In genomic region chr10:35813219-35813618, GRCh38 we compare ENCODE assay signal across 17 cellular contexts.
DNase-seq lines count a peak whose midpoint lies in the region; ATAC-seq and TF ChIP-seq lines count a peak whose summit lies in the region.
"Had no signal": no experiment of that assay in that cellular context is flagged by ENCODE, and none has a peak within 500 bp of the region (broad histone marks: within the 10 kb centered on the region; RNA-seq: fewer than 3 reads in every experiment).

No MANE protein-coding gene starts in this region.

- H3K4me3 ChIP-seq in PC-3 (ENCODE audit: low read length): no peak overlapping the region
- no peak overlapping the region for H3K4me3 ChIP-seq in trophoblast cell (ENCODE audit: low read depth, low read length)
- H3K4me3 ChIP-seq in ovary: no peak overlapping the region
- H3K4me3 ChIP-seq: BLaER1, HAP-1 had no signal

- CTCF ChIA-PET in PC-3 (lab: Charles Lee): no interaction called here

- BruUV-seq in PC-3 (replicated peaks; lab: Mats Ljungman, UMichigan): no TSS peak

- no peak overlapping the region for H3K23ac ChIP-seq in trophoblast cell (ENCODE audit: low read length)

- no peak overlapping the region for H3K14ac ChIP-seq in trophoblast cell (ENCODE audit: low read length)

- H4K91ac ChIP-seq in trophoblast cell (ENCODE audit: low read depth, low read length): no peak overlapping the region

- H3K4ac ChIP-seq in trophoblast cell (ENCODE audit: low read depth, low read length): no peak overlapping the region

- H3K79me2 ChIP-seq in PC-3 (ENCODE audit: low read length) (no peaks in the 10 kb centered on the region), trophoblast cell (ENCODE audit: control insufficient read depth, insufficient read depth, low read length, poor library complexity) (no peaks in the 10 kb centered on the region)

- no peaks in the 10 kb centered on the region for H3K4me1 ChIP-seq in PC-3 (ENCODE audit: insufficient read depth, low read length)
- H3K4me1 ChIP-seq in foreskin keratinocyte: no peaks in the 10 kb centered on the region
- H3K4me1 ChIP-seq in trophoblast cell (ENCODE audit: control insufficient read depth in 1 of 2, insufficient read depth in 2 of 2, low read length in 2 of 2): no peaks in the 10 kb centered on the region
- H3K4me1 ChIP-seq in ovary (ENCODE audit: insufficient read depth): no peaks in the 10 kb centered on the region
- H3K4me1 ChIP-seq: BLaER1, HAP-1 had no signal

- no peak for TF ChIP-seq CTCF in PC-3 (conservative IDR thresholded peaks at IDR 0.05; ENCODE audit: low read depth, low read length)
- no peak for TF ChIP-seq CTCF in foreskin keratinocyte (conservative IDR thresholded peaks at IDR 0.05)
- no peak for TF ChIP-seq CTCF in ovary (IDR thresholded peaks at IDR 0.05)

- H2AK5ac ChIP-seq in trophoblast cell (ENCODE audit: low read length): no peak overlapping the region

- H2BK120ac ChIP-seq in trophoblast cell (ENCODE audit: insufficient read depth, low read length, poor library complexity): no peak overlapping the region

- no peaks in the 10 kb centered on the region for H3K9me3 ChIP-seq in PC-3 (ENCODE audit: low read length)
- peaks cover 2% of the 10 kb centered on the region for H3K9me3 ChIP-seq in trophoblast cell (ENCODE audit: insufficient read depth, low read depth, low read length)
- no peaks in the 10 kb centered on the region for H3K9me3 ChIP-seq in ovary
- H3K9me3 ChIP-seq: HAP-1 had no signal

- whole genome bisulfite sequencing in trophoblast cell (ENCODE audit: extremely low coverage, insufficient coverage, insufficient read length): no CpG with 5 or more reads among the region's 4 CpGs
- 82 to 87% (median 87%) methylated on average over 4 of the region's 4 CpGs for WGBS in ovary, 3 donors

- no peak overlapping the region for H4K8ac ChIP-seq in trophoblast cell (ENCODE audit: low read depth, low read length)

- H2BK5ac ChIP-seq in trophoblast cell (ENCODE audit: low read depth, low read length, poor library complexity): no peak overlapping the region

- H4K20me1 ChIP-seq in PC-3 (ENCODE audit: low read length): no peaks in the 10 kb centered on the region
- H4K20me1 ChIP-seq: BLaER1 had no signal

- TF ChIP-seq POLR2A in ovary (IDR thresholded peaks at IDR 0.05): no peak

- H3K9ac ChIP-seq in PC-3 (ENCODE audit: low read length) (no peak overlapping the region), trophoblast cell (ENCODE audit: low read length) (no peak overlapping the region)
- H3K9ac ChIP-seq: BLaER1 had no signal

- H3K4me2 ChIP-seq in PC-3 (ENCODE audit: low read length) (no peak overlapping the region), trophoblast cell (ENCODE audit: low read length) (no peak overlapping the region)
- H3K4me2 ChIP-seq: BLaER1 had no signal

- no peaks in the 10 kb centered on the region for H3F3A ChIP-seq in PC-3 (ENCODE audit: low read length, unreplicated experiment)

- H4K12ac ChIP-seq in trophoblast cell (ENCODE audit: low read depth, low read length): no peak overlapping the region

- TF ChIP-seq EP300 in ovary (IDR thresholded peaks at IDR 0.05): no peak

- H3K27ac ChIP-seq in PC-3 (ENCODE audit: low read length) (no peak overlapping the region), foreskin keratinocyte (no peak overlapping the region), trophoblast cell (ENCODE audit: low read depth, low read length) (no peak overlapping the region), ovary (no peak overlapping the region)
- H3K27ac ChIP-seq: BLaER1, C4-2B had no signal

- H2AFZ ChIP-seq in PC-3 (ENCODE audit: low read length) (no peak overlapping the region), trophoblast cell (ENCODE audit: insufficient read depth, low read length, poor library complexity) (no peak overlapping the region)

- intact Hi-C loops in PC-3 (cut with micrococcal nuclease): no loop called here
- intact Hi-C loops in ovary (cut with DNase I): no loop called here

- H3K27me3 ChIP-seq in PC-3 (ENCODE audit: low read length) (no peaks in the 10 kb centered on the region), foreskin keratinocyte (no peaks in the 10 kb centered on the region), trophoblast cell (ENCODE audit: insufficient read depth, low read length) (no peaks in the 10 kb centered on the region), ovary (no peaks in the 10 kb centered on the region)
- H3K27me3 ChIP-seq: BLaER1 had no signal

- no peak overlapping the region for H3K18ac ChIP-seq in trophoblast cell (ENCODE audit: low read length)

- H2BK12ac ChIP-seq in trophoblast cell (ENCODE audit: low read length): no peak overlapping the region

- POLR2A ChIA-PET in PC-3 (lab: Charles Lee; ENCODE audit: unreplicated experiment): no interaction called here

- ATAC-seq in PC-3: peak; percentile 54
- ATAC-seq in foreskin keratinocyte: peak; percentile 84
- ATAC-seq: CD8-positive, alpha-beta T cell had no signal

- DNase-seq in NCI-H69 (lab: John Stamatoyannopoulos, UW) (peak; percentile 74), PC-3 (no peak), foreskin keratinocyte (peak in 1 of 2 donors; percentile 44), HT-29 (ENCODE audit: low spot score) (no peak), trophoblast cell (no peak), ovary (no peak)
- no peak for DNase-seq in stimulated activated CD4-positive, alpha-beta T cell treated with anti-CD3 and anti-CD28 coated beads, Interleukin-4, amount 100 ng/mL, for 4 hours
- DNase-seq: CD4-positive, CD25-positive, alpha-beta regulatory T cell; CD8-positive, alpha-beta T cell; DMS53; DMS79 treated with DMSO at 0.1 percent for 48 hours; GF-D8; GOT3; HFFc6 had no signal

- H3K36me3 ChIP-seq in PC-3 (ENCODE audit: low read depth, low read length): no peaks in the 10 kb centered on the region
- no peaks in the 10 kb centered on the region for H3K36me3 ChIP-seq in trophoblast cell (ENCODE audit: control insufficient read depth in 1 of 2, insufficient read depth in 2 of 2, low read length in 2 of 2)
- H3K36me3 ChIP-seq in ovary: no peaks in the 10 kb centered on the region
- H3K36me3 ChIP-seq: BLaER1, HAP-1 had no signal

- 0 out of 2 replicates have a peak, but pooled peaks cover 3% of the 10 kb centered on the region for H3K9me2 ChIP-seq in PC-3 (replicated peaks; ENCODE audit: low read length)

- H3K79me1 ChIP-seq in trophoblast cell (ENCODE audit: low read length): no peaks in the 10 kb centered on the region
